Comparison of ENCODE assay signal across 8 cellular contexts in genomic region chr5:154756871-154757646, GRCh38. TPM values are rescaled to one million over a fixed set of nuclear protein-coding genes. Genes with fewer than 3 reads are reported as not detected.
DNase-seq lines count a peak whose midpoint lies in the region; ATAC-seq and TF ChIP-seq lines count a peak whose summit lies in the region.

No MANE protein-coding gene starts in this region.

- H3K4me3 ChIP-seq in BJ (ENCODE audit: low read depth, low read length), result peak overlapping the region; percentile 94
- peak overlapping the region; percentile 96 for H3K4me3 ChIP-seq in HUES48 (ENCODE audit: low read depth, low read length)
- H3K4me3 ChIP-seq in kidney epithelial cell (ENCODE audit: low read depth, low read length), result peak overlapping the region; percentile 77

- no peaks in the 10 kb centered on the region for H3K9me3 Mint-ChIP-seq in central memory CD8-positive, alpha-beta T cell

- CTCF ChIA-PET in BJ (lab: Yijun Ruan, JAX), result interaction anchor here (0.9 kb wide), 2 partner anchors 16 to 45 kb away, joined by 3 to 4 read pairs; no protein-coding TSS in a partner anchor

- H3K27me3 ChIP-seq in BJ (ENCODE audit: control insufficient read depth, insufficient read depth, low read length) (no peaks in the 10 kb centered on the region), HUES48 (ENCODE audit: control insufficient read depth, insufficient read depth, low read length) (no peaks in the 10 kb centered on the region), kidney epithelial cell (ENCODE audit: control insufficient read depth, insufficient read depth, low read length) (no peaks in the 10 kb centered on the region)

- peak overlapping the region; percentile 95 for H3K4me3 Mint-ChIP-seq in central memory CD8-positive, alpha-beta T cell

- H3K4me1 Mint-ChIP-seq in central memory CD8-positive, alpha-beta T cell, result peaks cover 69% of the 10 kb centered on the region

- peak overlapping the region; percentile 97 for H3K27ac Mint-ChIP-seq in central memory CD8-positive, alpha-beta T cell (ENCODE audit: low read depth)

- peak overlapping the region; percentile 93 for H3K9ac ChIP-seq in HUES48 (ENCODE audit: low read depth, low read length)

- peak overlapping the region; percentile 94 for H3K27ac ChIP-seq in HUES48 (ENCODE audit: low read depth, low read length)

- H3K9me3 ChIP-seq in HUES48 (ENCODE audit: control insufficient read depth, insufficient read depth, low read length), result no peaks in the 10 kb centered on the region

- peaks cover 55% of the 10 kb centered on the region for H3K4me1 ChIP-seq in HUES48 (ENCODE audit: control insufficient read depth, insufficient read depth, low read length)

- no peak for TF ChIP-seq CTCF in BJ (IDR thresholded peaks at IDR 0.05; ENCODE audit: insufficient read depth, low read depth, low read length)
- no peak for TF ChIP-seq CTCF in kidney epithelial cell (IDR thresholded peaks at IDR 0.05; ENCODE audit: insufficient read depth, low read length, poor library complexity, severe bottlenecking)

- H3K36me3 ChIP-seq in BJ (ENCODE audit: control insufficient read depth, insufficient read depth, low read length) (no peaks in the 10 kb centered on the region), HUES48 (ENCODE audit: control insufficient read depth, insufficient read depth, low read length) (no peaks in the 10 kb centered on the region), kidney epithelial cell (ENCODE audit: control insufficient read depth, insufficient read depth, low read length) (no peaks in the 10 kb centered on the region)

- H3K27me3 Mint-ChIP-seq in central memory CD8-positive, alpha-beta T cell, result no peaks in the 10 kb centered on the region

- DNase-seq in BJ (ENCODE audit: low read depth), result no peak
- peak; percentile 23 to 45 for DNase-seq in activated CD4-positive, alpha-beta T cell treated with anti-CD3 and anti-CD28 coated beads for 24 hours (ENCODE audit: low read depth in 2 of 2)
- DNase-seq in central memory CD8-positive, alpha-beta T cell (ENCODE audit: low spot score in 2 of 2), result no peak
- DNase-seq in kidney epithelial cell (ENCODE audit: low read depth), result no peak
- DNase-seq in stimulated activated CD4-positive, alpha-beta T cell treated with anti-CD3 and anti-CD28 coated beads, Interleukin-15, amount 100 ng/mL, for 48 hours (ENCODE audit: low read depth in 2 of 2), result peak; percentile 33 to 37
- no peak for DNase-seq in OCI-M2 (lab: John Stamatoyannopoulos, UW; ENCODE audit: unreplicated experiment)

- no peak for ATAC-seq in central memory CD8-positive, alpha-beta T cell (replicated peaks; ENCODE audit: extremely low read depth, poor library complexity, severe bottlenecking)
- ATAC-seq in GM21423 (IDR thresholded peaks at IDR 0.05; ENCODE audit: unreplicated experiment), result no peak

- H3K36me3 Mint-ChIP-seq in central memory CD8-positive, alpha-beta T cell (ENCODE audit: insufficient read depth), result peaks cover 9% of the 10 kb centered on the region

- POLR2A ChIA-PET in BJ (lab: Charles Lee), result interaction anchor here (0.5 kb wide), 1 partner anchor 48 kb away, joined by 5 read pairs; no protein-coding TSS in a partner anchor

RNA-seq across cellular contexts. Expression of gene LARP1, which starts 1.9 kb away (rescaled TPM):
- 51.5 and 59.0 TPM in 2 replicates for polyA plus RNA-seq in BJ (2011; rRNA removed)
- 69.5 and 104 TPM in 2 replicates for polyA minus RNA-seq in BJ (2011; rRNA and poly(A)+ RNA removed)
- total RNA-seq in kidney epithelial cell, result 142 and 147 TPM in 2 replicates

Comparison
In these comparisons a context has a peak if more than half of its experiments do, and no peak if none do; other contexts are left out.
1. DNase-seq: peak in activated CD4-positive, alpha-beta T cell treated with anti-CD3 and anti-CD28 coated beads for 24 hours (2 of 2) and stimulated activated CD4-positive, alpha-beta T cell treated with anti-CD3 and anti-CD28 coated beads, Interleukin-15, amount 100 ng/mL, for 48 hours (2 of 2); none in BJ (single experiment), central memory CD8-positive, alpha-beta T cell (0 of 2), kidney epithelial cell (single experiment) and OCI-M2 (single experiment).
2. Peak in every context shown above with its lines, with median percentiles within 50 percentile points of each other: H3K4me3 ChIP-seq.